In the genomic region with DNA sequence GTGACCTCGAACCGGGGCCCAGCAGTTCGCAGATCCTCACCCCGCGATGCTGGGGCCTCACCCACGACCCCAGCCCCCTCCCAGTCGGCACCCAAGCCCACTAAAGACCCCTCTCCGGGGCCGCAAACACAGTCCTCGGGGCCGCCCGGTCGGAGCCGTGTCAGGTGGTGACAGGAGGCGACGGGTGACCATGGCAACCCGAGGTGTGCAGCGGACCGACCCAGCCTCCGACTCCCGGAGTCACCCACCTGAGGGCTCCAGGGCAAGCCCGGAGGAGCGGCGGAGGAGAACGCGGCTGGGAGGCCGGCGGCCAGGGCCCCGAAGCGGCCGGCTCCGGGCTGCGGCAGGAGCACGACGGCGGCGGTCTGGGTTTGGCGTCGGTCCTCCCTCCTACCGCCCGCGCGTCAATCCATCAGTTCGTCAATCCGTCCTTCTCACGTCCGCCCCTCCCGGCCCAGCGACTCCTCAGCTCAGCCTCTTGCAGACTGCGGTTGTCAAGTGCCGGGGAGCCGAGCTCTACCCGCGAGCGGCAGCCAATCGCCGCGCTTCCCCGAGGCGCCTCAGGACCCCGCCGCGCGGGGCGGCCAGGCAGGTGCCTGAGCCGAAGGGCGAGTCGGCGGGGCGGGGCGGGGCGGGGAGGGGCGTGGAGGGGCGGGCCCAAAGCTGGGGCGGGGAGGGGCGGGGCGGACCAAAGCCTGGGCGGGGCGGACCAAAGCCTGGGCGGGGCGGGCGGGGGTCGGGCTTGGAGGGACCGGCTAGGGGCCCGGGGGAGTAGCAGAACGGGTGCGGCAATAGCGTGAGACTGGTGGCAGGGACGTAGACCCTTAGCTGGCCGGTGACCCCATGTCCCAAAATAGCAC, we compare ENCODE assay signal across 8 cellular contexts.
DNase-seq lines count a peak whose midpoint lies in the region; ATAC-seq and TF ChIP-seq lines count a peak whose summit lies in the region.

Gene WDR47, minus strand, starts transcription at position 489 of the 860 bp plus-strand sequence. CDS start 18,590 bp downstream, outside the sequence.

- DNase-seq in NCI-H2029 treated with DMSO at 0.1 percent for 48 hours (lab: John Stamatoyannopoulos, UW): peak; percentile 64
- peak; percentile 95 for DNase-seq in T1000 (lab: John Stamatoyannopoulos, UW)
- peak; percentile 96 for DNase-seq in astrocyte of the spinal cord (ENCODE audit: low read depth, low spot score)
- DNase-seq in hippocampal formation (lab: John Stamatoyannopoulos, UW): peak; percentile 89 to 93
- DNase-seq in retina: peak; percentile 95
- no peak for DNase-seq in OCI-M2 (lab: John Stamatoyannopoulos, UW; ENCODE audit: unreplicated experiment)

- in situ Hi-C loops in astrocyte of the spinal cord (cut with HindIII; ENCODE audit: low sequenced_read_pairs): no loop called here

- ATAC-seq in GM18511 (IDR thresholded peaks at IDR 0.05; ENCODE audit: unreplicated experiment) (peak; percentile 94), HG03025 (IDR thresholded peaks at IDR 0.05; ENCODE audit: low FRiP score, unreplicated experiment) (peak; percentile 91)

- TF ChIP-seq CTCF in astrocyte of the spinal cord (IDR thresholded peaks at IDR 0.05; ENCODE audit: low read depth, low read length): no peak

- peak within 1 kb of the TSS; percentile 98 for H3K4me3 ChIP-seq in astrocyte of the spinal cord (ENCODE audit: low read depth, low read length)
